8 cellular contexts compared by ENCODE assay signal in the genomic region with DNA sequence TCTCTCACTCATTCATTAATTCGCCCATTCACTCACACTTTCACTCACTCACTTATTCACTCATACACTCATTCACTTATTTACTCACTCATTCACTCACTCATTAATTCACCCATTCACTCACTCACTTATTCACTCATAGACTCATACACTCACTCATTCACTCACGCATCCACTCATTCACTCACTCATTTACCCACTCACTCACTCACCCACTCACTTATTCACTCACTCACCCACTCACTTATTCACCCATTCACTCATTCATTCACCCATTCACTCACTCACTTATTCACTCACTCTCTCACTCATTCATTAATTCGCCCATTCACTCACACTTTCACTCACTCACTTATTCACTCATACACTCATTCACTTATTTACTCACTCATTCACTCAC. TPM values are rescaled to one million over a fixed set of nuclear protein-coding genes. Genes with fewer than 3 reads are reported as not detected.
"Had no signal": no experiment of that assay in that cellular context is flagged by ENCODE, and none has a peak within 500 bp of the region (broad histone marks: within the 10 kb centered on the region; RNA-seq: fewer than 3 reads in every experiment).

No MANE protein-coding gene starts in this region.

RNA-seq across cellular contexts. Expression of a gene that starts 3.1 kb away (rescaled TPM):
- total RNA-seq: OCI-LY7, Peyer's patch, Right ventricle myocardium inferior, Right ventricle myocardium superior, RPMI7951, SJCRH30, SK-MEL-5 had no signal
- polyA plus RNA-seq: SK-N-SH had no signal
